25 cellular contexts compared by ENCODE assay signal in genomic region chr4:18733956-18734872, GRCh38.
DNase-seq lines count a peak whose midpoint lies in the region; ATAC-seq and TF ChIP-seq lines count a peak whose summit lies in the region.
"Had no signal": no experiment of that assay in that cellular context is flagged by ENCODE, and none has a peak within 500 bp of the region (broad histone marks: within the 10 kb centered on the region; RNA-seq: fewer than 3 reads in every experiment).

No MANE protein-coding gene starts in this region.

- H3K27ac ChIP-seq in breast epithelium (no peak overlapping the region), right lobe of liver (no peak overlapping the region)
- H3K27ac ChIP-seq: A549, epithelial cell of prostate, pancreas, spleen, tibial nerve had no signal

- peak overlapping the region; percentile 2 for H3K27ac Mint-ChIP-seq in chondrocyte (ENCODE audit: unreplicated experiment)
- peak overlapping the region; percentile 87 for H3K27ac Mint-ChIP-seq in mesothelial cell of epicardium
- H3K27ac Mint-ChIP-seq: activated CD4-positive, alpha-beta T cell treated with anti-CD3 and anti-CD28 coated beads for 36 hours; activated naive CD8-positive, alpha-beta T cell treated with anti-CD3 and anti-CD28 coated beads, Interleukin-2, amount 10 ng/mL, durations not matched to agents 7 days and 5 days; CD8-positive, alpha-beta T cell; IgD-negative memory B cell had no signal

- H3K4me1 Mint-ChIP-seq in chondrocyte (ENCODE audit: low read depth) (peaks cover 19% of the 10 kb centered on the region), mesothelial cell of epicardium (peaks cover 13% of the 10 kb centered on the region)
- H3K4me1 Mint-ChIP-seq: activated CD4-positive, alpha-beta T cell treated with anti-CD3 and anti-CD28 coated beads for 36 hours; activated naive CD8-positive, alpha-beta T cell treated with anti-CD3 and anti-CD28 coated beads, Interleukin-2, amount 10 ng/mL, durations not matched to agents 7 days and 5 days had no signal

- H3K9me3 Mint-ChIP-seq in chondrocyte (ENCODE audit: low read depth) (no peaks in the 10 kb centered on the region), mesothelial cell of epicardium (no peaks in the 10 kb centered on the region)
- H3K9me3 Mint-ChIP-seq: CD8-positive, alpha-beta T cell had no signal

- H3K36me3 Mint-ChIP-seq in chondrocyte (ENCODE audit: low read depth) (no peaks in the 10 kb centered on the region), mesothelial cell of epicardium (no peaks in the 10 kb centered on the region)
- H3K36me3 Mint-ChIP-seq: activated naive CD8-positive, alpha-beta T cell treated with anti-CD3 and anti-CD28 coated beads, Interleukin-2, amount 10 ng/mL, durations not matched to agents 7 days and 5 days; CD8-positive, alpha-beta T cell had no signal

- TF ChIP-seq CTCF in chondrocyte (IDR thresholded peaks at IDR 0.05) (no peak), mesothelial cell of epicardium (IDR thresholded peaks at IDR 0.05; ENCODE audit: unreplicated experiment) (no peak), breast epithelium (IDR thresholded peaks at IDR 0.05) (no peak), right lobe of liver (IDR thresholded peaks at IDR 0.05) (no peak)

- intact Hi-C loops in breast epithelium (cut with DNase I; ENCODE audit: low total_unique reads), result no loop called here
- intact Hi-C loops in right lobe of liver (cut with DNase I), result no loop called here

- DNase-seq in NCI-H1417 (lab: John Stamatoyannopoulos, UW) (peak in 2 of 3 experiments; percentile 8 to 50), NCI-H1417 treated with DMSO at 0.1 percent for 48 hours (lab: John Stamatoyannopoulos, UW) (no peak), NCI-H345 (lab: John Stamatoyannopoulos, UW) (peak; percentile 92), chondrocyte (ENCODE audit: low spot score) (no peak), mesothelial cell of epicardium (ENCODE audit: low spot score in 2 of 2, unreplicated experiment in 2 of 2) (no peak), breast epithelium (ENCODE audit: low spot score in 2 of 2) (no peak), activated gamma-delta T cell (lab: John Stamatoyannopoulos, UW) (no peak), right lobe of liver (no peak)
- DNase-seq: activated CD4-positive, alpha-beta T cell treated with anti-CD3 and anti-CD28 coated beads for 36 hours; activated effector memory CD4-positive, alpha-beta T cell treated with anti-CD3 and anti-CD28 coated beads, Interleukin-2, amount 50 U/mL, for 16 hours; activated naive CD8-positive, alpha-beta T cell treated with anti-CD3 and anti-CD28 coated beads, Interleukin-2, amount 10 ng/mL, durations not matched to agents 7 days and 5 days; activated T-cell treated with anti-CD3 and anti-CD28 coated beads, Interleukin-2, amount 50 U/mL, for 1 hour; AML-193; CD8-positive, alpha-beta T cell; effector CD4-positive, alpha-beta T cell; HCEC 1CT; NCI-H1048; NCI-H774; pancreas; spleen had no signal

- WGBS in right lobe of liver (ENCODE audit: insufficient coverage, low coverage, low lambda C conversion rate, missing lambda C conversion rate), result 32% methylated on average over 4 of the region's 4 CpGs

- H3K27me3 ChIP-seq in breast epithelium (no peaks in the 10 kb centered on the region), right lobe of liver (no peaks in the 10 kb centered on the region)
- H3K27me3 ChIP-seq: pancreas, spleen, tibial nerve had no signal

- H3K4me1 ChIP-seq in breast epithelium (no peaks in the 10 kb centered on the region), right lobe of liver (no peaks in the 10 kb centered on the region)
- H3K4me1 ChIP-seq: A549, pancreas, spleen had no signal

- H3K9me3 ChIP-seq in breast epithelium, result no peaks in the 10 kb centered on the region
- H3K9me3 ChIP-seq in right lobe of liver, result no peaks in the 10 kb centered on the region
- H3K9me3 ChIP-seq: A549, pancreas, spleen, tibial nerve had no signal

- no peaks in the 10 kb centered on the region for H3K36me3 ChIP-seq in breast epithelium
- H3K36me3 ChIP-seq in right lobe of liver, result no peaks in the 10 kb centered on the region
- H3K36me3 ChIP-seq: pancreas, spleen, tibial nerve had no signal

- no peaks in the 10 kb centered on the region for H3K27me3 Mint-ChIP-seq in chondrocyte (ENCODE audit: low read depth)
- H3K27me3 Mint-ChIP-seq in mesothelial cell of epicardium (ENCODE audit: low read depth), result no peaks in the 10 kb centered on the region
- H3K27me3 Mint-ChIP-seq: activated CD4-positive, alpha-beta T cell treated with anti-CD3 and anti-CD28 coated beads for 36 hours; activated naive CD8-positive, alpha-beta T cell treated with anti-CD3 and anti-CD28 coated beads, Interleukin-2, amount 10 ng/mL, durations not matched to agents 7 days and 5 days; IgD-negative memory B cell had no signal

- no peak overlapping the region for H3K4me3 Mint-ChIP-seq in chondrocyte (ENCODE audit: unreplicated experiment)
- H3K4me3 Mint-ChIP-seq in mesothelial cell of epicardium, result no peak overlapping the region
- H3K4me3 Mint-ChIP-seq: activated CD4-positive, alpha-beta T cell treated with anti-CD3 and anti-CD28 coated beads for 36 hours; activated naive CD8-positive, alpha-beta T cell treated with anti-CD3 and anti-CD28 coated beads, Interleukin-2, amount 10 ng/mL, durations not matched to agents 7 days and 5 days; CD8-positive, alpha-beta T cell; IgD-negative memory B cell had no signal

- no peak for ATAC-seq in right lobe of liver
- ATAC-seq: A549; activated CD4-positive, alpha-beta T cell treated with anti-CD3 and anti-CD28 coated beads for 36 hours; CD8-positive, alpha-beta T cell; pancreas had no signal

- H3K4me3 ChIP-seq in breast epithelium (no peak overlapping the region), right lobe of liver (no peak overlapping the region)
- H3K4me3 ChIP-seq: A549, lung, pancreas, spleen, tibial nerve had no signal

- no peak for TF ChIP-seq POLR2A in breast epithelium (IDR thresholded peaks at IDR 0.05)
- no peak for TF ChIP-seq POLR2A in right lobe of liver (IDR thresholded peaks at IDR 0.05)

Comparison
In these comparisons a context has a peak if more than half of its experiments do, and no peak if none do; other contexts are left out.
1. DNase-seq: peak in NCI-H1417 (2 of 3) and NCI-H345 (single experiment); none in NCI-H1417 treated with DMSO at 0.1 percent for 48 hours (single experiment), chondrocyte (single experiment), mesothelial cell of epicardium (0 of 2), breast epithelium (0 of 2), activated gamma-delta T cell (single experiment) and right lobe of liver (0 of 3).